Comparison of ENCODE assay signal across 1 cellular context in genomic region chr3:30660128-30660525, GRCh38.
TF ChIP-seq lines count a peak whose summit lies in the region.

No MANE protein-coding gene starts in this region.

TF ChIP-seq in endothelial cell of umbilical vein, 7 proteins besides CTCF, POLR2A, EP300 and RAD21 (continued from another document):
- TF ChIP-seq, protein P1, sequence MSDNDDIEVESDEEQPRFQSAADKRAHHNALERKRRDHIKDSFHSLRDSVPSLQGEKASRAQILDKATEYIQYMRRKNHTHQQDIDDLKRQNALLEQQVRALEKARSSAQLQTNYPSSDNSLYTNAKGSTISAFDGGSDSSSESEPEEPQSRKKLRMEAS (IDR thresholded peaks at IDR 0.05; ENCODE audit: insufficient read depth, insufficient read length) = no peak
- TF ChIP-seq POLR2AphosphoS5 (IDR thresholded peaks at IDR 0.05; ENCODE audit: insufficient read depth, low read depth, low read length) = no peak
- TF ChIP-seq MYC (IDR thresholded peaks at IDR 0.05; ENCODE audit: low read depth, low read length) = no peak
- TF ChIP-seq FOS (IDR thresholded peaks at IDR 0.05; ENCODE audit: borderline replicate concordance, insufficient read depth, low read length) = no peak
- TF ChIP-seq GATA2 (IDR thresholded peaks at IDR 0.05; ENCODE audit: insufficient read depth, insufficient read length, low read depth, low read length) = no peak
- no peak for TF ChIP-seq EZH2 (IDR thresholded peaks at IDR 0.05; ENCODE audit: borderline replicate concordance, low read depth, low read length, severe bottlenecking)
